In the genomic region with DNA sequence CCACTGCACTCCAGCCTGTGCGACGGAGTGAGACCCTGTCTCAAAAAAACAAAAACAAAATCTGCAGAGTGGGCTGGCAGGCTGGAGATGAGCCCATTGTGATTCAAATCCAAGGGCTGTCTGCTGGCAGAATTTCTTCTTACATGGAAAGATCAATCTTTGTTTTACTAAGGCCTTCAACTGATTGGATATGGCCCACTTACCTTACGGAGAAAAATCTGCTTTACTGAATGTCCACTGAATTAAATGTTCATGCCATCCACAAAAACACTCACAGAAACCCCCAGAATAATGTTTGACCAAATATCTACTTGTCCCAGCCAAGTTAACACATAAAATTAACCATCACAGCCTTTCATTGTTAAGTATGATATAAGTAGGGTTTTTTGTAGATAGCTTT, we compare ENCODE assay signal across 7 cellular contexts.
"Had no signal": no experiment of that assay in that cellular context is flagged by ENCODE, and none has a peak within 500 bp of the region (broad histone marks: within the 10 kb centered on the region; RNA-seq: fewer than 3 reads in every experiment).

No MANE protein-coding gene starts in this region.

- DNase-seq: GDM1, GF-D8 had no signal

- ATAC-seq: GM12878 had no signal

- H3K4me3 ChIP-seq: GM12878 had no signal

- FAIRE-seq: GM12878, GM12891, GM12892, GM18507, GM19239 had no signal
